Comparison of ENCODE assay signal across 8 cellular contexts in genomic region chr1:41622859-41623732, GRCh38.
A peak's percentile ranks its signal among the peaks of the same experiment; 100 is the strongest.
DNase-seq lines count a peak whose midpoint lies in the region; ATAC-seq and TF ChIP-seq lines count a peak whose summit lies in the region.

No MANE protein-coding gene starts in this region.

- peak overlapping the region; percentile 21; the same call in 1 of the 2 replicates for H4K91ac ChIP-seq in IMR-90 (ENCODE audit: insufficient read depth, low read depth, low read length)

- H3K9me3 ChIP-seq in IMR-90 (ENCODE audit: control insufficient read depth, insufficient read depth, low read length): no peaks in the 10 kb centered on the region

- POLR2A ChIA-PET in IMR-90 (lab: Charles Lee; ENCODE audit: unreplicated experiment): no interaction called here

- peaks cover 18 to 44% of the 10 kb centered on the region in 2 experiments; a peak in 3 of 4 replicates for H3K79me1 ChIP-seq in IMR-90 (ENCODE audit: low read depth in 1 of 2, low read length in 2 of 2)

- H3K18ac ChIP-seq in IMR-90 (ENCODE audit: low read depth, low read length): peak overlapping the region; percentile 22; the same call in 1 of the 2 replicates

- in situ Hi-C loops in GM13976 (cut with MboI; ENCODE audit: low sequenced_read_pairs, unreplicated experiment) (no loop called here), IMR-90 (cut with MboI; ENCODE audit: low sequenced_read_pairs) (no loop called here)

- H2AK9ac ChIP-seq in IMR-90 (replicated peaks; ENCODE audit: low read depth, low read length, poor library complexity): peak overlapping the region; percentile 68

- WGBS in IMR-90 (ENCODE audit: extremely low coverage in 2 of 2, insufficient read length in 1 of 2), 2 experiments: 90% methylated on average over 2 of the region's 8 CpGs; no CpG with 5 or more reads in 1 of the 2 experiments
- WGBS in lower leg skin, 2 donors: 76 to 79% methylated on average over 8 of the region's 8 CpGs

- H3K4me3 ChIP-seq in IMR-90 (ENCODE audit: insufficient read depth, low read depth, low read length): no peak overlapping the region
- no peak overlapping the region for H3K4me3 ChIP-seq in lower leg skin (ENCODE audit: low read depth, poor library complexity, severe bottlenecking)

- no peak overlapping the region for H3K56ac ChIP-seq in IMR-90 (ENCODE audit: extremely low read depth, insufficient read depth, low read length)

- peaks cover 32% of the 10 kb centered on the region for H3K4me1 ChIP-seq in IMR-90 (ENCODE audit: control insufficient read depth, insufficient read depth, low read length)

- no peak overlapping the region for H4K5ac ChIP-seq in IMR-90 (ENCODE audit: low read depth, low read length)

- BruUV-seq in IMR-90 (replicated peaks; lab: Mats Ljungman, UMichigan): no TSS peak

- ATAC-seq in GM21529 (IDR thresholded peaks at IDR 0.05; ENCODE audit: unreplicated experiment) (peak; percentile 75), IMR-90 (ENCODE audit: low read depth) (peak; percentile 38)

- dilution Hi-C loops in IMR-90 (cut with HindIII; ENCODE audit: low sequenced_read_pairs, unreplicated experiment): no loop called here

- peak; percentile 87 for DNase-seq in GM13976 (ENCODE audit: low spot score)
- peak; percentile 56 for DNase-seq in IMR-90
- peak; percentile 29 for DNase-seq in iris pigment epithelial cell (ENCODE audit: low read depth)
- no peak for DNase-seq in lower leg skin (ENCODE audit: low spot score in 2 of 2)
- no peak for DNase-seq in NCI-H510A (lab: John Stamatoyannopoulos, UW)
- DNase-seq in UCSD-AML1 (lab: John Stamatoyannopoulos, UW; ENCODE audit: unreplicated experiment): no peak
- DNase-seq in KG1 (lab: John Stamatoyannopoulos, UW): no peak

- no peaks in the 10 kb centered on the region for H4K20me1 ChIP-seq in IMR-90 (ENCODE audit: insufficient read depth, low read length)

- TF ChIP-seq POLR2A in IMR-90 (IDR thresholded peaks at IDR 0.05; ENCODE audit: low read depth, low read length) (no peak), lower leg skin (IDR thresholded peaks at IDR 0.05) (no peak)

- TF ChIP-seq RAD21 in IMR-90 (IDR thresholded peaks at IDR 0.05; ENCODE audit: low read length): no peak

- H3K27ac ChIP-seq in IMR-90 (ENCODE audit: insufficient read depth, low read length): no peak overlapping the region

- peak overlapping the region; percentile 71 for H3K4ac ChIP-seq in IMR-90 (ENCODE audit: low read depth, low read length)

- H2BK5ac ChIP-seq in IMR-90 (ENCODE audit: low read depth, low read length, poor library complexity, severe bottlenecking): peak overlapping the region; percentile 32

- H2BK15ac ChIP-seq in IMR-90 (ENCODE audit: low read depth, low read length): no peak overlapping the region; the same call in 1 of the 3 replicates

- H3K23ac ChIP-seq in IMR-90 (ENCODE audit: low read depth, low read length): peak overlapping the region; percentile 67; the same call in 1 of the 2 replicates

- H3K27me3 ChIP-seq in IMR-90 (ENCODE audit: control insufficient read depth, insufficient read depth, low read length): no peaks in the 10 kb centered on the region

- peak overlapping the region; percentile 62 for H2BK20ac ChIP-seq in IMR-90 (ENCODE audit: low read depth, low read length)

- no peak for TF ChIP-seq CTCF in GM13976 (IDR thresholded peaks at IDR 0.05; ENCODE audit: borderline replicate concordance, control extremely low read depth, extremely low read depth, insufficient read depth, missing control alignments)
- no peak for TF ChIP-seq CTCF in IMR-90 (conservative IDR thresholded peaks at IDR 0.05; ENCODE audit: low read depth, low read length)
- TF ChIP-seq CTCF in lower leg skin (IDR thresholded peaks at IDR 0.05): no peak

- peak overlapping the region in 1 of 2 experiments; percentile 72; a peak in 1 of 4 replicates for H4K8ac ChIP-seq in IMR-90 (ENCODE audit: low read depth in 2 of 2, low read length in 2 of 2)

- peak overlapping the region; percentile 52; the same call in 1 of the 2 replicates for H3K4me2 ChIP-seq in IMR-90 (ENCODE audit: low read depth, low read length)

- peak overlapping the region; percentile 80 for H2AK5ac ChIP-seq in IMR-90 (ENCODE audit: low read depth, low read length)

- H3K9me1 ChIP-seq in IMR-90 (ENCODE audit: insufficient read depth, low read length): peaks cover 32% of the 10 kb centered on the region

- H2BK120ac ChIP-seq in IMR-90 (ENCODE audit: low read depth, low read length): peak overlapping the region; percentile 77

- intact Hi-C loops in IMR-90 (cut with micrococcal nuclease): loop anchor here (5.0 kb wide), 2 partner anchors 39 to 261 kb away; partner anchors contain the start of gene FOXO6
- intact Hi-C loops in lower leg skin (cut with DNase I; ENCODE audit: low total_unique reads): no loop called here

- peak overlapping the region; percentile 5 for H2AFZ ChIP-seq in IMR-90 (replicated peaks; ENCODE audit: low read length, poor library complexity)

- H3K36me3 ChIP-seq in IMR-90 (ENCODE audit: control insufficient read depth, insufficient read depth, low read length): no peaks in the 10 kb centered on the region

- H3K14ac ChIP-seq in IMR-90 (replicated peaks; ENCODE audit: low read depth, low read length): peak overlapping the region; percentile 64

- no peak overlapping the region for H3K9ac ChIP-seq in IMR-90 (ENCODE audit: low read depth, low read length)

- CTCF ChIA-PET in IMR-90 (lab: Yijun Ruan, JAX): interaction anchor here (0.5 to 1.2 kb wide), 2 partner anchors 46 to 550 kb away, joined by 3 to 4 read pairs; no protein-coding TSS in a partner anchor

TF ChIP-seq in IMR-90, 13 proteins besides CTCF, POLR2A, EP300 and RAD21:
- TF ChIP-seq CEBPB (IDR thresholded peaks at IDR 0.05; ENCODE audit: low read depth, low read length) (0 out of 2 replicates have a peak, but pooled peaks have one; percentile 3), MXI1 (IDR thresholded peaks at IDR 0.05; ENCODE audit: borderline replicate concordance, low read depth, low read length) (no peak), CHD1 (IDR thresholded peaks at IDR 0.05; ENCODE audit: low read depth, low read length) (no peak), SMC3 (IDR thresholded peaks at IDR 0.05; ENCODE audit: low read depth, low read length) (no peak), RFX5 (IDR thresholded peaks at IDR 0.05; ENCODE audit: low read depth, low read length) (no peak), BHLHE40 (IDR thresholded peaks at IDR 0.05; ENCODE audit: low read depth, low read length) (0 out of 2 replicates have a peak, but pooled peaks have one; percentile 13), MAZ (IDR thresholded peaks at IDR 0.05; ENCODE audit: borderline replicate concordance, low read depth, low read length) (no peak), MAFK (IDR thresholded peaks at IDR 0.05; ENCODE audit: low read depth, low read length) (no peak), RCOR1 (IDR thresholded peaks at IDR 0.05; ENCODE audit: insufficient replicate concordance, low read length) (no peak), FOS (IDR thresholded peaks at IDR 0.05; ENCODE audit: low read depth, low read length) (0 out of 2 replicates have a peak, but pooled peaks have one; percentile 17)
- TF ChIP-seq, protein P1, sequence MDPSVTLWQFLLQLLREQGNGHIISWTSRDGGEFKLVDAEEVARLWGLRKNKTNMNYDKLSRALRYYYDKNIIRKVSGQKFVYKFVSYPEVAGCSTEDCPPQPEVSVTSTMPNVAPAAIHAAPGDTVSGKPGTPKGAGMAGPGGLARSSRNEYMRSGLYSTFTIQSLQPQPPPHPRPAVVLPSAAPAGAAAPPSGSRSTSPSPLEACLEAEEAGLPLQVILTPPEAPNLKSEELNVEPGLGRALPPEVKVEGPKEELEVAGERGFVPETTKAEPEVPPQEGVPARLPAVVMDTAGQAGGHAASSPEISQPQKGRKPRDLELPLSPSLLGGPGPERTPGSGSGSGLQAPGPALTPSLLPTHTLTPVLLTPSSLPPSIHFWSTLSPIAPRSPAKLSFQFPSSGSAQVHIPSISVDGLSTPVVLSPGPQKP (IDR thresholded peaks at IDR 0.05; ENCODE audit: borderline replicate concordance, low read depth, low read length): no peak

Comparison
In these comparisons a context has a peak if more than half of its experiments do, and no peak if none do; other contexts are left out.
1. DNase-seq: peak in GM13976 (single experiment), IMR-90 (single experiment) and iris pigment epithelial cell (single experiment); none in lower leg skin (0 of 2), NCI-H510A (single experiment), UCSD-AML1 (single experiment) and KG1 (single experiment).